Comparison of ENCODE assay signal across 8 cellular contexts in the genomic region with DNA sequence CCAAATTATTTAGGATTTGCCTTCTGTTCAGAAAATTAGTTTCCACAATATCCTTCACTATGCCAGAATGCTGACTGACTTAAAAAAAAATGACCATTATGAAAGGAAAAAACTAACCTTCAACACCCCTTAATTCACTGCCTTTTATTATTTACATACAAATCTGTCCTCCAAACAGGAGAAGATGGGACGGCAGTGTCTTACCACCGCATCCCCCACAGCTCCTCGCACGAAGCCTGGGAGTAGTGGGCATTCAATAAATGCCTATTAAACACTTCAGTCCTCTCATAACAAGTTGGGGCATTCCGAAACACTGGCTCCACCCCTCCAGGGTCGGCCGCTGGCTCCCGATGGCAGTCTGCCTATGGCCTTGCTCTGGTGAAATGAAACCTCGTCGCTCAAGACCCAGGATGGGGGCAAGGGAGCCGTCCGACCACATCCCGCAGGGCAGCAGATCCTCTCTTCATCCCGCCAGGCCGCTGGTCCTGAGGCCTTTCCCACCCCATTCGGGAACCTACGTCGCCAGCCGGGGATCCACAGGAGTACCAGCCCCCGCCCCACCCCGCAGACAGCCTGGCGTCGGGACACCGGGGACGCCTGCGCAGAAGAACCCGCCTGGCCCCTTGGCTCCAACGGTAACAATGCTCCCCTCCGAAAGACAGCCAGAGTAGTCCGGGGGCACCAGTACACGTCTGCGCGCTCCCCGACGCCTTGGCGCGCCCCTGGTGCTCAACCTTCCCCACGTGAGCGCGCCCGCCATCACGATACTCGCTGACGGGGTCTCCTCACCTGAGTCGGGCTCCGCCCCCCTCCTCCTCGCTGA. TPM values are rescaled to one million over a fixed set of nuclear protein-coding genes. Genes with fewer than 3 reads are reported as not detected.
DNase-seq lines count a peak whose midpoint lies in the region; ATAC-seq and TF ChIP-seq lines count a peak whose summit lies in the region.

No MANE protein-coding gene starts in this region.

- TF ChIP-seq POLR2A in NB4 (IDR thresholded peaks at IDR 0.05; ENCODE audit: extremely low read depth, insufficient read length) = peak; percentile 17
- TF ChIP-seq POLR2A in lower leg skin (IDR thresholded peaks at IDR 0.05) = no peak

- H3K4me1 Mint-ChIP-seq in HFFc6 (ENCODE audit: low read depth) = peaks cover 34% of the 10 kb centered on the region
- peaks cover 36% of the 10 kb centered on the region for H3K4me1 Mint-ChIP-seq in activated B cell treated with CpG ODN at 0.5 μM for 24 hours

- CTCF ChIA-PET in activated B cell treated with CpG ODN at 0.5 μM for 24 hours (lab: Charles Lee) = no interaction called here

- POLR2A ChIA-PET in activated B cell treated with CpG ODN at 0.5 μM for 24 hours (lab: Charles Lee) = interaction anchor here (0.6 to 2.5 kb wide), 29 partner anchors 12 to 805 kb away, joined by 3 to 25 read pairs (median 4); partner anchors contain the start of genes EXOSC3, FBXO10, GRHPR and POLR1E

- H3K36me3 Mint-ChIP-seq in HFFc6 (ENCODE audit: low read depth) (peaks cover 17% of the 10 kb centered on the region), activated B cell treated with CpG ODN at 0.5 μM for 24 hours (ENCODE audit: low read depth) (peaks cover 28% of the 10 kb centered on the region)

- H3K4me3 ChIP-seq in NB4 (ENCODE audit: low read depth, low read length) (peak overlapping the region; percentile 82), lower leg skin (ENCODE audit: low read depth, poor library complexity, severe bottlenecking) (peak overlapping the region; percentile 73)

- H3K27ac Mint-ChIP-seq in HFFc6 (peak overlapping the region; percentile 99), activated B cell treated with CpG ODN at 0.5 μM for 24 hours (peak overlapping the region; percentile 98)

- intact Hi-C loops in activated B cell treated with CpG ODN at 0.5 μM for 24 hours (cut with micrococcal nuclease) = no loop called here
- intact Hi-C loops in lower leg skin (cut with DNase I; ENCODE audit: low total_unique reads) = loop anchor here (5.0 kb wide), 1 partner anchor 37 kb away; no protein-coding TSS in a partner anchor

- DNase-seq in NCI-H510A treated with DMSO at 0.1 percent for 48 hours (lab: John Stamatoyannopoulos, UW) (peak; percentile 67), NCI-H510A (lab: John Stamatoyannopoulos, UW) (no peak), HFFc6 (peak; percentile 54), NB4 (ENCODE audit: low read depth) (peak; percentile 72), activated B cell treated with CpG ODN at 0.5 μM for 24 hours (peak; percentile 83), dedifferentiated amniotic fluid mesenchymal stem cell (ENCODE audit: extremely low spot score) (peak; percentile 55), lower leg skin (ENCODE audit: low spot score in 2 of 2) (peak; percentile 76 to 95)
- peak; percentile 53 to 54 for DNase-seq in stimulated activated CD4-positive, alpha-beta T cell treated with anti-CD3 and anti-CD28 coated beads, Interleukin-4, amount 100 ng/mL, for 48 hours (ENCODE audit: low read depth in 2 of 2)

- H3K9me3 Mint-ChIP-seq in HFFc6 = no peaks in the 10 kb centered on the region
- no peaks in the 10 kb centered on the region for H3K9me3 Mint-ChIP-seq in activated B cell treated with CpG ODN at 0.5 μM for 24 hours

- WGBS in lower leg skin, 2 donors = 0 to 1% methylated on average over 37 of the region's 47 CpGs

- H3K4me3 Mint-ChIP-seq in HFFc6 = peak overlapping the region; percentile 89
- peak overlapping the region; percentile 98 for H3K4me3 Mint-ChIP-seq in activated B cell treated with CpG ODN at 0.5 μM for 24 hours

- no peak; the same call in 1 of the 2 replicates for TF ChIP-seq CTCF in HFFc6 (IDR thresholded peaks at IDR 0.05)
- TF ChIP-seq CTCF in NB4 (IDR thresholded peaks at IDR 0.05; ENCODE audit: low read depth, low read length) = no peak
- TF ChIP-seq CTCF in activated B cell treated with CpG ODN at 0.5 μM for 24 hours (IDR thresholded peaks at IDR 0.05) = no peak
- TF ChIP-seq CTCF in lower leg skin (IDR thresholded peaks at IDR 0.05) = no peak

- ATAC-seq in activated B cell treated with CpG ODN at 0.5 μM for 24 hours (ENCODE audit: low read depth) = peak; percentile 49

- H3K27me3 Mint-ChIP-seq in HFFc6 (ENCODE audit: insufficient read depth) (peaks cover 4% of the 10 kb centered on the region; the same call in 1 of the 2 replicates), activated B cell treated with CpG ODN at 0.5 μM for 24 hours (no peaks in the 10 kb centered on the region)

RNA-seq across cellular contexts. Expression of gene ZBTB5, which starts 0.6 kb away (rescaled TPM):
- total RNA-seq in HFFc6 (2021; fragmentation: NEBNext Ultra II Directional; extraction: Animal tissue kit (Norgen Biotek cat#: 25700)) = 1 to 10 TPM; 4.6 to 5.9 (median 5.3) TPM
- total RNA-seq in activated B cell treated with CpG ODN at 0.5 μM for 24 hours = 26.5 and 28.1 TPM in 2 replicates
- total RNA-seq in lower leg skin = 10 to 100 TPM; 16.1 to 23.4 (median 20.9) TPM

RNA-seq across cellular contexts. Expression of gene POLR1E, which starts 21.1 kb away (rescaled TPM):
- 10 to 100 TPM; 31.0 to 38.5 (median 33.7) TPM for total RNA-seq in HFFc6 (2021; fragmentation: NEBNext Ultra II Directional; extraction: Animal tissue kit (Norgen Biotek cat#: 25700))
- total RNA-seq in activated B cell treated with CpG ODN at 0.5 μM for 24 hours (45.4 and 46.3 TPM in 2 replicates), lower leg skin (10 to 100 TPM; 22.5 to 26.4 (median 25.3) TPM)

RNA-seq across cellular contexts. Expression of gene GRHPR, which starts 42.1 kb away (rescaled TPM):
- 100 to 1,000 TPM; 106 to 116 (median 111) TPM for total RNA-seq in HFFc6 (2021; fragmentation: NEBNext Ultra II Directional; extraction: Animal tissue kit (Norgen Biotek cat#: 25700))
- 315 TPM in 2 replicates for total RNA-seq in activated B cell treated with CpG ODN at 0.5 μM for 24 hours
- 100 to 1,000 TPM; 120 to 181 (median 141) TPM for total RNA-seq in lower leg skin
